8 cellular contexts compared by ENCODE assay signal in genomic region chr5:176194238-176195083, GRCh38. TPM values are rescaled to one million over a fixed set of nuclear protein-coding genes. Genes with fewer than 3 reads are reported as not detected.
DNase-seq lines count a peak whose midpoint lies in the region; ATAC-seq and TF ChIP-seq lines count a peak whose summit lies in the region.
"Not testable (repeated sequence)": the region's sequence is repeated elsewhere in the genome, so short reads cannot be mapped to it uniquely, and the experiment has no call there.

No MANE protein-coding gene starts in this region.

- H3K36me3 ChIP-seq in BLaER1 treated with 17β-estradiol and CSF1 and Interleukin-3, amounts not matched to agents 10 nM and 100 nM; HUES48 (ENCODE audit: control insufficient read depth, insufficient read depth, low read length): not testable (repeated sequence)

- peak overlapping the region; percentile 85 for H3K4me3 Mint-ChIP-seq in T-helper 17 cell
- not testable (repeated sequence) for H3K4me3 Mint-ChIP-seq in activated naive CD8-positive, alpha-beta T cell treated with anti-CD3 and anti-CD28 coated beads, Interleukin-2, amount 50 U/mL, for 24 hours
- peak overlapping the region in 1 of 2 donors; percentile 42 for H3K4me3 Mint-ChIP-seq in effector memory CD8-positive, alpha-beta T cell
- peak overlapping the region; percentile 28 for H3K4me3 Mint-ChIP-seq in natural killer cell

- DNase-seq in T-helper 17 cell; activated naive CD8-positive, alpha-beta T cell treated with anti-CD3 and anti-CD28 coated beads, Interleukin-2, amount 50 U/mL, for 24 hours; effector memory CD8-positive, alpha-beta T cell; natural killer cell: not testable (repeated sequence)
- DNase-seq in stimulated activated naive CD8-positive, alpha-beta T cell treated with anti-CD3 and anti-CD28 coated beads, Interleukin-15, Interleukin-2, amounts not matched to agents 100 U/mL and 50 U/mL, for 24 hours = peak; percentile 14

- ATAC-seq in T-helper 17 cell (peak; percentile 59), natural killer cell (peak in 1 of 3 donors; percentile 55)
- peak; percentile 38 for ATAC-seq in activated naive CD8-positive, alpha-beta T cell treated with anti-CD3 and anti-CD28 coated beads, Interleukin-2, amount 50 U/mL, for 24 hours
- peak; percentile 63 for ATAC-seq in effector memory CD8-positive, alpha-beta T cell (replicated peaks)
- ATAC-seq in stimulated activated naive CD8-positive, alpha-beta T cell treated with anti-CD3 and anti-CD28 coated beads, Interleukin-15, Interleukin-2, amounts not matched to agents 100 U/mL and 50 U/mL, for 24 hours = peak; percentile 16

- H3K27me3 Mint-ChIP-seq in T-helper 17 cell = peaks cover 11% of the 10 kb centered on the region
- H3K27me3 Mint-ChIP-seq in activated naive CD8-positive, alpha-beta T cell treated with anti-CD3 and anti-CD28 coated beads, Interleukin-2, amount 50 U/mL, for 24 hours = peaks cover 13% of the 10 kb centered on the region
- H3K27me3 Mint-ChIP-seq in effector memory CD8-positive, alpha-beta T cell = peaks cover 21 to 45% of the 10 kb centered on the region in 2 donors
- not testable (repeated sequence) for H3K27me3 Mint-ChIP-seq in natural killer cell (ENCODE audit: low read depth in 2 of 2)

- peaks cover 17% of the 10 kb centered on the region for H3K4me1 Mint-ChIP-seq in T-helper 17 cell
- not testable (repeated sequence) for H3K4me1 Mint-ChIP-seq in activated naive CD8-positive, alpha-beta T cell treated with anti-CD3 and anti-CD28 coated beads, Interleukin-2, amount 50 U/mL, for 24 hours; effector memory CD8-positive, alpha-beta T cell (ENCODE audit: low read depth in 2 of 2); natural killer cell

- H4K20me1 ChIP-seq in BLaER1 treated with 17β-estradiol and CSF1 and Interleukin-3, amounts not matched to agents 10 nM and 100 nM = not testable (repeated sequence)

- not testable (repeated sequence) for TF ChIP-seq CTCF in natural killer cell (IDR thresholded peaks at IDR 0.05)

- intact Hi-C loops in natural killer cell (cut with micrococcal nuclease) = not testable (repeated sequence)

- not testable (repeated sequence) for H3K9me3 ChIP-seq in BLaER1 treated with 17β-estradiol and CSF1 and Interleukin-3, amounts not matched to agents 10 nM and 100 nM (replicated peaks in 1 of 11); HUES48 (ENCODE audit: control insufficient read depth, insufficient read depth, low read length); T-helper 17 cell (ENCODE audit: control insufficient read depth, low read length, poor library complexity, severe bottlenecking)

- not testable (repeated sequence) for H3K27ac ChIP-seq in BLaER1 treated with 17β-estradiol and CSF1 and Interleukin-3, amounts not matched to agents 10 nM and 100 nM; HUES48 (ENCODE audit: low read depth, low read length)

- H3K36me3 Mint-ChIP-seq in T-helper 17 cell (ENCODE audit: low read depth); activated naive CD8-positive, alpha-beta T cell treated with anti-CD3 and anti-CD28 coated beads, Interleukin-2, amount 50 U/mL, for 24 hours (ENCODE audit: low read depth); effector memory CD8-positive, alpha-beta T cell (ENCODE audit: insufficient read depth); natural killer cell: not testable (repeated sequence)

- peak overlapping the region in 10 of 11 experiments; percentile 13 to 60 (median 44); a peak in 10 of 22 replicates for H3K4me2 ChIP-seq in BLaER1 treated with 17β-estradiol and CSF1 and Interleukin-3, amounts not matched to agents 10 nM and 100 nM

- peak overlapping the region in 4 of 10 experiments; percentile 28 to 55 (median 40); a peak in 7 of 20 replicates for H3K4me3 ChIP-seq in BLaER1 treated with 17β-estradiol and CSF1 and Interleukin-3, amounts not matched to agents 10 nM and 100 nM
- H3K4me3 ChIP-seq in HUES48 (ENCODE audit: low read depth, low read length) (peak overlapping the region; percentile 53; the same call in 1 of the 2 replicates), iPS-11a (ENCODE audit: low read depth, low read length) (peak overlapping the region; percentile 10)

- H3K27ac Mint-ChIP-seq in T-helper 17 cell; activated naive CD8-positive, alpha-beta T cell treated with anti-CD3 and anti-CD28 coated beads, Interleukin-2, amount 50 U/mL, for 24 hours; effector memory CD8-positive, alpha-beta T cell; natural killer cell: not testable (repeated sequence)

- H3K27me3 ChIP-seq in BLaER1 treated with 17β-estradiol and CSF1 and Interleukin-3, amounts not matched to agents 10 nM and 100 nM = peaks cover 29 to 66% (median 60%) of the 10 kb centered on the region in 11 experiments
- peaks cover 51% of the 10 kb centered on the region for H3K27me3 ChIP-seq in HUES48 (ENCODE audit: control insufficient read depth, insufficient read depth, low read length)

- H3K9me3 Mint-ChIP-seq in activated naive CD8-positive, alpha-beta T cell treated with anti-CD3 and anti-CD28 coated beads, Interleukin-2, amount 50 U/mL, for 24 hours; effector memory CD8-positive, alpha-beta T cell; natural killer cell: not testable (repeated sequence)

- H3K4me1 ChIP-seq in BLaER1 treated with 17β-estradiol and CSF1 and Interleukin-3, amounts not matched to agents 10 nM and 100 nM; HUES48 (ENCODE audit: control insufficient read depth, insufficient read depth, low read length): not testable (repeated sequence)

- not testable (repeated sequence) for H3K9ac ChIP-seq in BLaER1 treated with 17β-estradiol and CSF1 and Interleukin-3, amounts not matched to agents 10 nM and 100 nM; HUES48 (ENCODE audit: low read depth, low read length)

RNA-seq across cellular contexts. Expression of gene SIMC1, which starts 43.8 kb away (rescaled TPM):
- 10 to 100 TPM; 21.9 to 22.6 TPM for total RNA-seq in T-helper 17 cell
- 10 to 100 TPM; 19.6 to 30.2 (median 27.8) TPM for total RNA-seq in natural killer cell
